In the genomic region with DNA sequence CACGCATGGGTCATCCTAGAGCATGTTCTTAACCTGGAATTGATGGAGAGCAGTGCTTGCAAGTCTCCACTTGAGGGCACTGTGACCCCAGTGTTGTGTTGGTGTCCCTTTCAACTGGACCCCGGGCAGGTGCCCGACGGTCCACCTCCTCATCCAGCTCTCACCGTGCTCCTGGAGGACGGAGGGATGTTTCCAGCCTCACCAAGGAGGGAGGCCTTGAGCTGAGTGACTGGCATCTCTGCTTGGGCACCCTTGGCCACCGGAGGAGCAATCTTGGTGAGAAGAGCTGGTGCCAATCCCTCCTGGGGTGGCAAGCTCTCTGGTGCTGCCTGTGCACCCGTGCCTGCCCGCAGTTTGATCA, we compare ENCODE assay signal across 1 cellular context.
TF ChIP-seq lines count a peak whose summit lies in the region.

No MANE protein-coding gene starts in this region.

TF ChIP-seq in HCT116, 20 proteins besides CTCF, POLR2A, EP300 and RAD21 (continued from another document):
- TF ChIP-seq REST (IDR thresholded peaks at IDR 0.05; ENCODE audit: low read depth) (no peak), EZH2phosphoT487 (IDR thresholded peaks at IDR 0.05; ENCODE audit: borderline replicate concordance) (no peak), SP1 (IDR thresholded peaks at IDR 0.05; ENCODE audit: low read depth) (no peak), ZFX (IDR thresholded peaks at IDR 0.05) (no peak), ZBTB33 (IDR thresholded peaks at IDR 0.05; ENCODE audit: extremely low read depth, insufficient replicate concordance, low read length) (no peak), CEBPB (IDR thresholded peaks at IDR 0.05; ENCODE audit: low read depth) (no peak), EZH2 (IDR thresholded peaks at IDR 0.05) (no peak), JUND (IDR thresholded peaks at IDR 0.05) (no peak), CBX3 (IDR thresholded peaks at IDR 0.05; ENCODE audit: low read depth) (no peak), POLR2AphosphoS5 (IDR thresholded peaks at IDR 0.05; ENCODE audit: low read depth, low read length) (no peak), SIN3A (IDR thresholded peaks at IDR 0.05; ENCODE audit: low read depth) (no peak), ELF1 (IDR thresholded peaks at IDR 0.05; ENCODE audit: borderline replicate concordance, low read depth) (no peak), FOSL1 (IDR thresholded peaks at IDR 0.05; ENCODE audit: low read depth) (no peak), SRF (IDR thresholded peaks at IDR 0.05; ENCODE audit: low read depth) (no peak)
- TF ChIP-seq, protein P1, sequence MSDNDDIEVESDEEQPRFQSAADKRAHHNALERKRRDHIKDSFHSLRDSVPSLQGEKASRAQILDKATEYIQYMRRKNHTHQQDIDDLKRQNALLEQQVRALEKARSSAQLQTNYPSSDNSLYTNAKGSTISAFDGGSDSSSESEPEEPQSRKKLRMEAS (IDR thresholded peaks at IDR 0.05) = no peak
